Comparison of ENCODE assay signal across 1 cellular context in genomic region chr6:100593522-100593921, GRCh38.
TF ChIP-seq lines count a peak whose summit lies in the region.

No MANE protein-coding gene starts in this region.

TF ChIP-seq in GM12878, 131 proteins besides CTCF, POLR2A, EP300 and RAD21 (continued from another document):
- peak; percentile 52; the same call in 1 of the 2 replicates for TF ChIP-seq PKNOX1 (IDR thresholded peaks at IDR 0.05)
- 0 out of 2 replicates have a peak, but pooled peaks have one; percentile 38 for TF ChIP-seq RUNX3 (IDR thresholded peaks at IDR 0.05; ENCODE audit: low read length)
- no peak for TF ChIP-seq ZNF622 (IDR thresholded peaks at IDR 0.05)
TF ChIP-seq in GM12878: peak in this region for 5.
